ENCODE assay signal across 1 cellular context in genomic region chr4:44342800-44343199, GRCh38.
TF ChIP-seq lines count a peak whose summit lies in the region.

No MANE protein-coding gene starts in this region.

TF ChIP-seq in WTC11, 78 proteins besides CTCF, POLR2A, EP300 and RAD21 (continued from another document):
- TF ChIP-seq ZNF425 (CRISPR knock-in tag; conservative IDR thresholded peaks at IDR 0.05) (no peak), RORB (CRISPR knock-in tag; IDR thresholded peaks at IDR 0.05) (no peak), SMAD3 (CRISPR knock-in tag; IDR thresholded peaks at IDR 0.05; ENCODE audit: borderline replicate concordance) (no peak), MAX (CRISPR knock-in tag; IDR thresholded peaks at IDR 0.05) (no peak), ESRRA (CRISPR knock-in tag; IDR thresholded peaks at IDR 0.05; ENCODE audit: borderline replicate concordance) (no peak)
- TF ChIP-seq, protein P1, sequence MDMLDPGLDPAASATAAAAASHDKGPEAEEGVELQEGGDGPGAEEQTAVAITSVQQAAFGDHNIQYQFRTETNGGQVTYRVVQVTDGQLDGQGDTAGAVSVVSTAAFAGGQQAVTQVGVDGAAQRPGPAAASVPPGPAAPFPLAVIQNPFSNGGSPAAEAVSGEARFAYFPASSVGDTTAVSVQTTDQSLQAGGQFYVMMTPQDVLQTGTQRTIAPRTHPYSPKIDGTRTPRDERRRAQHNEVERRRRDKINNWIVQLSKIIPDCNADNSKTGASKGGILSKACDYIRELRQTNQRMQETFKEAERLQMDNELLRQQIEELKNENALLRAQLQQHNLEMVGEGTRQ (CRISPR knock-in tag; IDR thresholded peaks at IDR 0.05) = no peak
